Comparison of ENCODE assay signal across 8 cellular contexts in genomic region chr10:32377458-32378370, GRCh38. TPM values are rescaled to one million over a fixed set of nuclear protein-coding genes. Genes with fewer than 3 reads are reported as not detected.
A peak's percentile ranks its signal among the peaks of the same experiment; 100 is the strongest.
DNase-seq lines count a peak whose midpoint lies in the region; ATAC-seq and TF ChIP-seq lines count a peak whose summit lies in the region.

No MANE protein-coding gene starts in this region.

- H3K27ac ChIP-seq in breast epithelium: peak overlapping the region; percentile 85 to 90
- H3K27ac ChIP-seq in smooth muscle cell (ENCODE audit: low read depth): peak overlapping the region; percentile 86

- no peaks in the 10 kb centered on the region for H3K4me1 ChIP-seq in breast epithelium
- peaks cover 14% of the 10 kb centered on the region for H3K4me1 ChIP-seq in smooth muscle cell (ENCODE audit: low read depth)

- no peaks in the 10 kb centered on the region for H3K36me3 Mint-ChIP-seq in immature natural killer cell

- H3K4me3 Mint-ChIP-seq in immature natural killer cell: no peak overlapping the region

- ATAC-seq in HG02885 (IDR thresholded peaks at IDR 0.05; ENCODE audit: poor library complexity, unreplicated experiment) (peak; percentile 32), HG03439 (IDR thresholded peaks at IDR 0.05; ENCODE audit: unreplicated experiment) (no peak)

- no peak for TF ChIP-seq POLR2A in breast epithelium (IDR thresholded peaks at IDR 0.05)

- peak overlapping the region; percentile 70 to 73 (median 71) for H3K4me3 ChIP-seq in breast epithelium
- peak overlapping the region; percentile 94 for H3K4me3 ChIP-seq in smooth muscle cell

- no peak overlapping the region for H3K27ac Mint-ChIP-seq in immature natural killer cell

- peak overlapping the region; percentile 94 for H3K4me2 ChIP-seq in smooth muscle cell

- H3K36me3 ChIP-seq in breast epithelium: no peaks in the 10 kb centered on the region
- H3K36me3 ChIP-seq in smooth muscle cell (ENCODE audit: low read depth): no peaks in the 10 kb centered on the region

- intact Hi-C loops in breast epithelium (cut with DNase I; ENCODE audit: low total_unique reads): no loop called here

- H2AFZ ChIP-seq in smooth muscle cell (ENCODE audit: low read depth): peak overlapping the region; percentile 94

- peak; percentile 36 for DNase-seq in A172 (ENCODE audit: low spot score)
- DNase-seq in ELR (ENCODE audit: low read depth): peak; percentile 63
- DNase-seq in NOMO-1 treated with DMSO at 0.1 percent for 48 hours (lab: John Stamatoyannopoulos, UW; ENCODE audit: unreplicated experiment): peak; percentile 75
- DNase-seq in breast epithelium (ENCODE audit: low spot score in 2 of 2): no peak
- DNase-seq in immature natural killer cell: peak; percentile 48 to 59 (median 52)
- no peak for DNase-seq in smooth muscle cell (lab: John Stamatoyannopoulos, UW; ENCODE audit: unreplicated experiment)

- H3K79me2 ChIP-seq in smooth muscle cell (ENCODE audit: low read depth): peaks cover 58% of the 10 kb centered on the region

- peaks cover 36% of the 10 kb centered on the region for H4K20me1 ChIP-seq in smooth muscle cell (ENCODE audit: low read depth)

- no peaks in the 10 kb centered on the region for H3K27me3 Mint-ChIP-seq in immature natural killer cell (ENCODE audit: low read depth in 3 of 3)

- no peaks in the 10 kb centered on the region for H3K9me3 Mint-ChIP-seq in immature natural killer cell

- no peak for TF ChIP-seq CTCF in breast epithelium (IDR thresholded peaks at IDR 0.05)
- peak; percentile 34 for TF ChIP-seq CTCF in smooth muscle cell (IDR thresholded peaks at IDR 0.05; ENCODE audit: borderline replicate concordance, insufficient read depth, poor library complexity, severe bottlenecking)

- H3K9me3 ChIP-seq in breast epithelium (no peaks in the 10 kb centered on the region), smooth muscle cell (replicated peaks; ENCODE audit: low read depth) (no peaks in the 10 kb centered on the region)

- peaks cover 23 to 41% of the 10 kb centered on the region in 2 donors for H3K4me1 Mint-ChIP-seq in immature natural killer cell

- WGBS in smooth muscle cell (ENCODE audit: low lambda C conversion rate): under 1% methylated on average over 7 of the region's 7 CpGs

- H3K9ac ChIP-seq in smooth muscle cell (ENCODE audit: low read depth): peak overlapping the region; percentile 84

- H3K27me3 ChIP-seq in breast epithelium: no peaks in the 10 kb centered on the region
- no peaks in the 10 kb centered on the region for H3K27me3 ChIP-seq in smooth muscle cell (ENCODE audit: low read depth)

- H3F3A ChIP-seq in smooth muscle cell (ENCODE audit: low read depth): peaks cover 4% of the 10 kb centered on the region

RNA-seq across cellular contexts. Expression of gene EPC1, which starts 30.8 kb away (rescaled TPM):
- total RNA-seq in A172 (2014; rRNA removed; shearing (Covaris generic)): 8.9 and 22.2 TPM in 2 replicates
- total RNA-seq in breast epithelium: 10 to 100 TPM; 49.4 to 78.7 (median 60.0) TPM
- polyA plus RNA-seq in immature natural killer cell: 10 to 100 TPM; 43.1 to 63.4 (median 50.5) TPM
- total RNA-seq in smooth muscle cell: 52.1 TPM in 2 replicates
- polyA plus RNA-seq in smooth muscle cell: 16.3 and 19.4 TPM in 2 replicates

Comparison
In these comparisons a context has a peak if more than half of its experiments do, and no peak if none do; other contexts are left out.
1. DNase-seq: peak in A172 (single experiment), ELR (single experiment), NOMO-1 treated with DMSO at 0.1 percent for 48 hours (single experiment) and immature natural killer cell (3 of 3); none in breast epithelium (0 of 2) and smooth muscle cell (single experiment).